In genomic region chr2:95017308-95017630, GRCh38 we compare ENCODE assay signal across 20 cellular contexts. TPM values are rescaled to one million over a fixed set of nuclear protein-coding genes. Genes with fewer than 3 reads are reported as not detected.
DNase-seq lines count a peak whose midpoint lies in the region; ATAC-seq, FAIRE-seq and TF ChIP-seq lines count a peak whose summit lies in the region.
"Had no signal": no experiment of that assay in that cellular context is flagged by ENCODE, and none has a peak within 500 bp of the region (broad histone marks: within the 10 kb centered on the region; RNA-seq: fewer than 3 reads in every experiment).

No MANE protein-coding gene starts in this region.

- CTCF ChIA-PET in A549 (lab: Yijun Ruan, JAX) = interaction anchor here (1.2 kb wide), 1 partner anchor 142 kb away, joined by 3 read pairs; no protein-coding TSS in a partner anchor

- FAIRE-seq in A549 (lab: Jason Lieb, UNC) = no peak
- FAIRE-seq: GM19239 had no signal

- H3K27me3 ChIP-seq in osteoblast (ENCODE audit: insufficient read depth, low read length) = peaks cover 18% of the 10 kb centered on the region

- TF ChIP-seq POLR2A in A549 (IDR thresholded peaks at IDR 0.05; ENCODE audit: low read length) = no peak

- POLR2A ChIA-PET in A549 (lab: Yijun Ruan, JAX) = no interaction called here

- no peaks in the 10 kb centered on the region for H3K4me1 ChIP-seq in A549
- H3K4me1 ChIP-seq in osteoblast (ENCODE audit: insufficient read depth, low read length) = no peaks in the 10 kb centered on the region

- no peaks in the 10 kb centered on the region for H4K20me1 ChIP-seq in osteoblast (ENCODE audit: insufficient read depth, low read length)

- TF ChIP-seq EP300 in A549 (IDR thresholded peaks at IDR 0.05) = no peak

- no peak overlapping the region for H2AFZ ChIP-seq in osteoblast (ENCODE audit: low read length)

- DNase-seq in A549 (ENCODE audit: low read depth in 1 of 2, low spot score in 1 of 2) = no peak
- peak; percentile 35 for DNase-seq in NCI-H2171 treated with DMSO at 0.1 percent for 48 hours (lab: John Stamatoyannopoulos, UW)
- no peak for DNase-seq in epithelial cell of prostate (ENCODE audit: low read depth, low spot score)
- peak; percentile 54 for DNase-seq in osteoblast (ENCODE audit: insufficient read length, low spot score, missing footprints)
- no peak for DNase-seq in NCI-H1105 treated with DMSO at 0.1 percent for 48 hours (lab: John Stamatoyannopoulos, UW)
- no peak for DNase-seq in NCI-H146 treated with DMSO at 0.1 percent for 48 hours (lab: John Stamatoyannopoulos, UW; ENCODE audit: unreplicated experiment)
- DNase-seq: AML-193, COR-L47, H9, IMR-90, Kasumi-1, MM.1S, NCI-H1092 treated with DMSO at 0.1 percent for 48 hours, NCI-H1694 treated with DMSO at 0.1 percent for 48 hours, NCI-H446, NCI-H774 had no signal

- H3K4me3 ChIP-seq in A549 = no peak overlapping the region
- H3K4me3 ChIP-seq in osteoblast (ENCODE audit: insufficient read depth, low read length) = no peak overlapping the region
- H3K4me3 ChIP-seq: SK-N-MC had no signal

- H3K79me2 ChIP-seq in osteoblast (ENCODE audit: insufficient read depth, low read length) = no peaks in the 10 kb centered on the region

- no peak overlapping the region for H3K4me2 ChIP-seq in A549
- no peak overlapping the region for H3K4me2 ChIP-seq in osteoblast (ENCODE audit: insufficient read depth, low read length)

- no peaks in the 10 kb centered on the region for H3K36me3 ChIP-seq in osteoblast (ENCODE audit: insufficient read depth, low read length)

- ATAC-seq in A549 = no peak
- ATAC-seq in HG03196 (IDR thresholded peaks at IDR 0.05; ENCODE audit: unreplicated experiment) = no peak

- H3K9me3 ChIP-seq in A549 (no peaks in the 10 kb centered on the region), osteoblast (ENCODE audit: low read depth, low read length) (no peaks in the 10 kb centered on the region)

- H3K27ac ChIP-seq in A549 (no peak overlapping the region), epithelial cell of prostate (peak overlapping the region; percentile 54), osteoblast (ENCODE audit: low read depth, low read length) (no peak overlapping the region)
- H3K27ac ChIP-seq: SK-N-MC had no signal

- no peak for TF ChIP-seq CTCF in A549 (IDR thresholded peaks at IDR 0.05)
- no peak for TF ChIP-seq CTCF in osteoblast (IDR thresholded peaks at IDR 0.05; ENCODE audit: extremely low read depth, low read depth, low read length)

- WGBS in A549 (ENCODE audit: missing lambda C conversion rate) = 39% methylated on average over 5 of the region's 5 CpGs

- TF ChIP-seq RAD21 in A549 (conservative IDR thresholded peaks at IDR 0.05 in 1 of 2, IDR thresholded peaks at IDR 0.05 in 1 of 2) = no peak

TF ChIP-seq in A549, 52 proteins besides CTCF, POLR2A, EP300 and RAD21:
- TF ChIP-seq MAFK (IDR thresholded peaks at IDR 0.05; ENCODE audit: partially characterized antibody) (no peak), ZFP36 (IDR thresholded peaks at IDR 0.05; ENCODE audit: borderline replicate concordance, partially characterized antibody) (peak; percentile 11)
- TF ChIP-seq, protein P1, sequence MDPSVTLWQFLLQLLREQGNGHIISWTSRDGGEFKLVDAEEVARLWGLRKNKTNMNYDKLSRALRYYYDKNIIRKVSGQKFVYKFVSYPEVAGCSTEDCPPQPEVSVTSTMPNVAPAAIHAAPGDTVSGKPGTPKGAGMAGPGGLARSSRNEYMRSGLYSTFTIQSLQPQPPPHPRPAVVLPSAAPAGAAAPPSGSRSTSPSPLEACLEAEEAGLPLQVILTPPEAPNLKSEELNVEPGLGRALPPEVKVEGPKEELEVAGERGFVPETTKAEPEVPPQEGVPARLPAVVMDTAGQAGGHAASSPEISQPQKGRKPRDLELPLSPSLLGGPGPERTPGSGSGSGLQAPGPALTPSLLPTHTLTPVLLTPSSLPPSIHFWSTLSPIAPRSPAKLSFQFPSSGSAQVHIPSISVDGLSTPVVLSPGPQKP (IDR thresholded peaks at IDR 0.05; ENCODE audit: low read depth, low read length) = no peak

RNA-seq across cellular contexts. Expression of gene MAL, which starts 8.2 kb away (rescaled TPM):
- polyA plus RNA-seq in A549 (2011; rRNA removed) (0.08 TPM in 1 of 2 replicates, not detected in the other), A549 (2017; fragmentation: RNase III; extraction: RNeasy Plus Mini Kit Qiagen cat#74134 plus additional on column Dnase treatment) (not detected in 3 replicates)
- polyA plus RNA-seq in A549 (2012; cell fraction: cytosol; rRNA removed) = not detected in 2 replicates
- polyA plus RNA-seq in A549 (2012; cell fraction: nucleus; rRNA removed) = not detected in 2 replicates
- polyA minus RNA-seq in A549 (2011; rRNA and poly(A)+ RNA removed) = not detected in 2 replicates
- total RNA-seq in osteoblast = not detected in 2 replicates
- total RNA-seq: H9, HT1080, IMR-90 had no signal
- polyA plus RNA-seq: IMR-90 had no signal

Comparison
In these comparisons a context has a peak if more than half of its experiments do, and no peak if none do; other contexts are left out.
1. DNase-seq: peak in NCI-H2171 treated with DMSO at 0.1 percent for 48 hours (single experiment) and osteoblast (single experiment); none in A549 (0 of 2), epithelial cell of prostate (single experiment), NCI-H1105 treated with DMSO at 0.1 percent for 48 hours (single experiment) and NCI-H146 treated with DMSO at 0.1 percent for 48 hours (single experiment).